1 cellular context compared by ENCODE assay signal in genomic region chr1:31243451-31244286, GRCh38.
TF ChIP-seq lines count a peak whose summit lies in the region.

No MANE protein-coding gene starts in this region.

TF ChIP-seq in K562, 482 proteins besides CTCF, POLR2A, EP300 and RAD21:
- TF ChIP-seq ETV6 (IDR thresholded peaks at IDR 0.05; ENCODE audit: borderline replicate concordance in 1 of 2, low read depth in 2 of 2, low read length in 1 of 2) (no peak), ETV6 (CRISPR knock-in tag; IDR thresholded peaks at IDR 0.05; ENCODE audit: borderline replicate concordance) (no peak), FOSL1 (tag; conservative IDR thresholded peaks at IDR 0.05) (0 out of 2 replicates have a peak, but pooled peaks have one; percentile 33), ZNF518B (CRISPR knock-in tag; IDR thresholded peaks at IDR 0.05) (no peak), ATF4 (CRISPR knock-in tag; IDR thresholded peaks at IDR 0.05) (no peak), NFATC3 (IDR thresholded peaks at IDR 0.05) (no peak), CAMTA2 (CRISPR knock-in tag; conservative IDR thresholded peaks at IDR 0.05) (no peak), CHD7 (IDR thresholded peaks at IDR 0.05; ENCODE audit: low read depth, low read length) (no peak), ZFP36 (IDR thresholded peaks at IDR 0.05; ENCODE audit: low read depth, low read length, partially characterized antibody) (peak; percentile 70), SRSF9 (IDR thresholded peaks at IDR 0.05; ENCODE audit: borderline replicate concordance, low read depth, low read length) (no peak), ATF7 (IDR thresholded peaks at IDR 0.05) (0 out of 2 replicates have a peak, but pooled peaks have one; percentile 34)
- TF ChIP-seq, protein P1, sequence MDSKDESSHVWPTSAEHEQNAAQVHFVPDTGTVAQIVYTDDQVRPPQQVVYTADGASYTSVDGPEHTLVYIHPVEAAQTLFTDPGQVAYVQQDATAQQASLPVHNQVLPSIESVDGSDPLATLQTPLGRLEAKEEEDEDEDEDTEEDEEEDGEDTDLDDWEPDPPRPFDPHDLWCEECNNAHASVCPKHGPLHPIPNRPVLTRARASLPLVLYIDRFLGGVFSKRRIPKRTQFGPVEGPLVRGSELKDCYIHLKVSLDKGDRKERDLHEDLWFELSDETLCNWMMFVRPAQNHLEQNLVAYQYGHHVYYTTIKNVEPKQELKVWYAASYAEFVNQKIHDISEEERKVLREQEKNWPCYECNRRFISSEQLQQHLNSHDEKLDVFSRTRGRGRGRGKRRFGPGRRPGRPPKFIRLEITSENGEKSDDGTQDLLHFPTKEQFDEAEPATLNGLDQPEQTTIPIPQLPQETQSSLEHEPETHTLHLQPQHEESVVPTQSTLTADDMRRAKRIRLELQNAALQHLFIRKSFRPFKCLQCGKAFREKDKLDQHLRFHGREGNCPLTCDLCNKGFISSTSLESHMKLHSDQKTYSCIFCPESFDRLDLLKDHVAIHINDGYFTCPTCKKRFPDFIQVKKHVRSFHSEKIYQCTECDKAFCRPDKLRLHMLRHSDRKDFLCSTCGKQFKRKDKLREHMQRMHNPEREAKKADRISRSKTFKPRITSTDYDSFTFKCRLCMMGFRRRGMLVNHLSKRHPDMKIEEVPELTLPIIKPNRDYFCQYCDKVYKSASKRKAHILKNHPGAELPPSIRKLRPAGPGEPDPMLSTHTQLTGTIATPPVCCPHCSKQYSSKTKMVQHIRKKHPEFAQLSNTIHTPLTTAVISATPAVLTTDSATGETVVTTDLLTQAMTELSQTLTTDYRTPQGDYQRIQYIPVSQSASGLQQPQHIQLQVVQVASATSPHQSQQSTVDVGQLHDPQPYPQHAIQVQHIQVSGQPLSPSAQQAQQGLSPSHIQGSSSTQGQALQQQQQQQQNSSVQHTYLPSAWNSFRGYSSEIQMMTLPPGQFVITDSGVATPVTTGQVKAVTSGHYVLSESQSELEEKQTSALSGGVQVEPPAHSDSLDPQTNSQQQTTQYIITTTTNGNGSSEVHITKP (IDR thresholded peaks at IDR 0.05; ENCODE audit: partially characterized antibody) = no peak
- TF ChIP-seq, protein P2, sequence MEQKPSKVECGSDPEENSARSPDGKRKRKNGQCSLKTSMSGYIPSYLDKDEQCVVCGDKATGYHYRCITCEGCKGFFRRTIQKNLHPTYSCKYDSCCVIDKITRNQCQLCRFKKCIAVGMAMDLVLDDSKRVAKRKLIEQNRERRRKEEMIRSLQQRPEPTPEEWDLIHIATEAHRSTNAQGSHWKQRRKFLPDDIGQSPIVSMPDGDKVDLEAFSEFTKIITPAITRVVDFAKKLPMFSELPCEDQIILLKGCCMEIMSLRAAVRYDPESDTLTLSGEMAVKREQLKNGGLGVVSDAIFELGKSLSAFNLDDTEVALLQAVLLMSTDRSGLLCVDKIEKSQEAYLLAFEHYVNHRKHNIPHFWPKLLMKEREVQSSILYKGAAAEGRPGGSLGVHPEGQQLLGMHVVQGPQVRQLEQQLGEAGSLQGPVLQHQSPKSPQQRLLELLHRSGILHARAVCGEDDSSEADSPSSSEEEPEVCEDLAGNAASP (IDR thresholded peaks at IDR 0.05) = no peak
TF ChIP-seq in K562: peak in this region for 3.
